19 cellular contexts compared by ENCODE assay signal in genomic region chr2:64331846-64332245, GRCh38.
A peak's percentile ranks its signal among the peaks of the same experiment; 100 is the strongest.
DNase-seq lines count a peak whose midpoint lies in the region; ATAC-seq and TF ChIP-seq lines count a peak whose summit lies in the region.
"Had no signal": no experiment of that assay in that cellular context is flagged by ENCODE, and none has a peak within 500 bp of the region (broad histone marks: within the 10 kb centered on the region; RNA-seq: fewer than 3 reads in every experiment).

No MANE protein-coding gene starts in this region.

- no peak overlapping the region for H3K4me3 Mint-ChIP-seq in GM23338
- no peak overlapping the region for H3K4me3 Mint-ChIP-seq in activated naive CD8-positive, alpha-beta T cell treated with anti-CD3 and anti-CD28 coated beads, Interleukin-2, amount 50 U/mL, for 24 hours
- H3K4me3 Mint-ChIP-seq: activated naive CD4-positive, alpha-beta T cell treated with anti-CD3 and anti-CD28 coated beads for 36 hours; activated T-cell treated with anti-CD3 and anti-CD28 coated beads, Interleukin-2, amount 50 U/mL, for 72 hours had no signal

- no peak overlapping the region for H3K27ac Mint-ChIP-seq in GM23338
- H3K27ac Mint-ChIP-seq in activated naive CD8-positive, alpha-beta T cell treated with anti-CD3 and anti-CD28 coated beads, Interleukin-2, amount 50 U/mL, for 24 hours = no peak overlapping the region
- H3K27ac Mint-ChIP-seq: activated naive CD4-positive, alpha-beta T cell treated with anti-CD3 and anti-CD28 coated beads for 36 hours; activated T-cell treated with anti-CD3 and anti-CD28 coated beads, Interleukin-2, amount 50 U/mL, for 72 hours had no signal

- no peak for ATAC-seq in GM23338
- peak; percentile 71 for ATAC-seq in left lobe of liver
- no peak for ATAC-seq in activated naive CD8-positive, alpha-beta T cell treated with anti-CD3 and anti-CD28 coated beads, Interleukin-2, amount 50 U/mL, for 24 hours
- ATAC-seq: activated T-cell treated with anti-CD3 and anti-CD28 coated beads, Interleukin-2, amount 50 U/mL, for 72 hours had no signal

- H2AFZ ChIP-seq in GM23338 = peak overlapping the region; percentile 25

- peaks cover 10% of the 10 kb centered on the region for H3K27me3 Mint-ChIP-seq in GM23338 (ENCODE audit: insufficient read depth, low read depth, poor library complexity)
- H3K27me3 Mint-ChIP-seq in activated naive CD8-positive, alpha-beta T cell treated with anti-CD3 and anti-CD28 coated beads, Interleukin-2, amount 50 U/mL, for 24 hours = no peaks in the 10 kb centered on the region

- H3K9ac ChIP-seq in rectal smooth muscle tissue (ENCODE audit: low read length) = no peak overlapping the region
- H3K9ac ChIP-seq: KMS-11 had no signal

- TF ChIP-seq CTCF in GM23338 (conservative IDR thresholded peaks at IDR 0.05; ENCODE audit: low read depth in 2 of 2) = no peak

- H3F3A ChIP-seq in GM23338 (replicated peaks; ENCODE audit: low read depth) = peaks cover 4% of the 10 kb centered on the region; the same call in 1 of the 2 replicates

- H3K4me3 ChIP-seq in GM23338 = peak overlapping the region; percentile 2; the same call in 1 of the 2 replicates
- H3K4me3 ChIP-seq in rectal smooth muscle tissue (ENCODE audit: low read length) = no peak overlapping the region

- no peaks in the 10 kb centered on the region for H3K79me2 ChIP-seq in GM23338 (replicated peaks; ENCODE audit: insufficient read depth)

- H3K36me3 Mint-ChIP-seq in GM23338 (ENCODE audit: low read depth) = no peaks in the 10 kb centered on the region; the same call in 2 of the 3 replicates
- no peaks in the 10 kb centered on the region for H3K36me3 Mint-ChIP-seq in activated naive CD8-positive, alpha-beta T cell treated with anti-CD3 and anti-CD28 coated beads, Interleukin-2, amount 50 U/mL, for 24 hours (ENCODE audit: low read depth)

- H3K4me1 ChIP-seq in GM23338 (ENCODE audit: insufficient read depth) = peaks cover 38% of the 10 kb centered on the region
- peaks cover 13% of the 10 kb centered on the region for H3K4me1 ChIP-seq in rectal smooth muscle tissue (ENCODE audit: control insufficient read depth, insufficient read depth, low read length)
- H3K4me1 ChIP-seq: Caco-2 had no signal

- H3K27ac ChIP-seq in GM23338 (ENCODE audit: low read depth) = no peak overlapping the region
- peak overlapping the region; percentile 60 for H3K27ac ChIP-seq in rectal smooth muscle tissue (ENCODE audit: low read depth, low read length)
- H3K27ac ChIP-seq: KMS-11 had no signal

- H3K27me3 ChIP-seq in GM23338 (ENCODE audit: insufficient read depth) = no peaks in the 10 kb centered on the region
- no peaks in the 10 kb centered on the region for H3K27me3 ChIP-seq in rectal smooth muscle tissue (ENCODE audit: control insufficient read depth, insufficient read depth, low read length)

- peak overlapping the region; percentile 30 for H3K4me2 ChIP-seq in GM23338

- H3K9me2 ChIP-seq in GM23338 (ENCODE audit: insufficient read depth) = no peaks in the 10 kb centered on the region

- no peaks in the 10 kb centered on the region for H3K36me3 ChIP-seq in GM23338 (ENCODE audit: insufficient read depth)
- no peaks in the 10 kb centered on the region for H3K36me3 ChIP-seq in rectal smooth muscle tissue (ENCODE audit: control insufficient read depth, insufficient read depth, low read length)

- H4K20me1 ChIP-seq in GM23338 (replicated peaks; ENCODE audit: insufficient read depth) = no peaks in the 10 kb centered on the region

- peaks cover 49% of the 10 kb centered on the region for H3K4me1 Mint-ChIP-seq in GM23338
- H3K4me1 Mint-ChIP-seq in activated naive CD8-positive, alpha-beta T cell treated with anti-CD3 and anti-CD28 coated beads, Interleukin-2, amount 50 U/mL, for 24 hours = peaks cover 29% of the 10 kb centered on the region

- no peaks in the 10 kb centered on the region for H3K9me3 Mint-ChIP-seq in GM23338
- no peaks in the 10 kb centered on the region for H3K9me3 Mint-ChIP-seq in activated naive CD8-positive, alpha-beta T cell treated with anti-CD3 and anti-CD28 coated beads, Interleukin-2, amount 50 U/mL, for 24 hours
- H3K9me3 Mint-ChIP-seq: activated naive CD4-positive, alpha-beta T cell treated with anti-CD3 and anti-CD28 coated beads for 36 hours; activated T-cell treated with anti-CD3 and anti-CD28 coated beads, Interleukin-2, amount 50 U/mL, for 72 hours had no signal

- DNase-seq in GM23338 (ENCODE audit: low spot score) (no peak), SW480 (ENCODE audit: low spot score) (peak; percentile 36), left lobe of liver (ENCODE audit: low spot score) (no peak), DMS153 (lab: John Stamatoyannopoulos, UW) (no peak), HCEC 1CT (no peak), GF-D8 (lab: John Stamatoyannopoulos, UW) (no peak)
- DNase-seq in activated naive CD8-positive, alpha-beta T cell treated with anti-CD3 and anti-CD28 coated beads, Interleukin-2, amount 50 U/mL, for 24 hours = no peak
- DNase-seq: activated naive CD4-positive, alpha-beta T cell treated with anti-CD3 and anti-CD28 coated beads for 36 hours; activated T-cell treated with anti-CD3 and anti-CD28 coated beads, Interleukin-2, amount 50 U/mL, for 72 hours; amygdala; Caco-2; effector CD8-positive, alpha-beta T cell; erythroblast; foreskin fibroblast; hippocampal formation; MV-4-11; stimulated activated CD4-positive, alpha-beta T cell treated with anti-CD3 and anti-CD28 coated beads, Interleukin-15, amount 100 ng/mL, for 24 hours had no signal

TF ChIP-seq in GM23338, 12 proteins besides CTCF, POLR2A, EP300 and RAD21 (continues in another document):
- TF ChIP-seq REST (IDR thresholded peaks at IDR 0.05; ENCODE audit: unreplicated experiment) (no peak), ZNF114 (CRISPR knock-in tag; IDR thresholded peaks at IDR 0.05) (no peak), POLR2AphosphoS5 (IDR thresholded peaks at IDR 0.05; ENCODE audit: low read depth) (no peak), NANOG (IDR thresholded peaks at IDR 0.05; ENCODE audit: borderline replicate concordance) (no peak), ETS1 (IDR thresholded peaks at IDR 0.05) (no peak), STAT1 (IDR thresholded peaks at IDR 0.05; ENCODE audit: unreplicated experiment) (no peak), EZH2 (IDR thresholded peaks at IDR 0.05; ENCODE audit: low read depth, unreplicated experiment) (no peak), JUNB (IDR thresholded peaks at IDR 0.05; ENCODE audit: unreplicated experiment) (no peak), EZH2phosphoT487 (IDR thresholded peaks at IDR 0.05; ENCODE audit: unreplicated experiment) (no peak)
